Comparison of ENCODE assay signal across 37 cellular contexts in the genomic region with DNA sequence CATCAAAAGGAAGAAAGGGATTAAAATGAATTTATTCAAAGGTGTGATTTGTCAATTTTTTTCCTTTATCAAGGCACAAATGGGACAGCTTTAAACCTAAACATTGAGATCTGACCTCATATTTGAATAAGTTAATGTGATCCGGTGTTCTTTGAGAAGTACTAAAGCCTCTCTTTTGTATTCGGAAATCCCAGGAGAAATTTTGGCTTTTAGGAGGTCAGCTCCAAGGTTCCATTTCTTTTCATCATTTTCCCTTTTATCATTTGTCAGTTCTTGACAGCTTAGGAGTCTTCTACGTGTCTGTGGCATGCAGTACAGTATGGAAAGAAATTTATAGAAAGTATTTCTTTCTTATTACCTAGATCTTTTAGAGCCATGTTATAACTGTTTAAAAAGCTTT.
"Had no signal": no experiment of that assay in that cellular context is flagged by ENCODE, and none has a peak within 500 bp of the region (broad histone marks: within the 10 kb centered on the region; RNA-seq: fewer than 3 reads in every experiment).

No MANE protein-coding gene starts in this region.

- H3K4me2 ChIP-seq: KMS-11 had no signal

- H3K9me3 ChIP-seq: MG63 had no signal

- DNase-seq: Karpas-422, Kasumi-1, KG1, MG63, MM.1S, MV-4-11, NCI-H1048, NCI-H1092, NCI-H1092 treated with DMSO at 0.1 percent for 48 hours, NCI-H1105, NCI-H1105 treated with DMSO at 0.1 percent for 48 hours, NCI-H1417, NCI-H1417 treated with DMSO at 0.1 percent for 48 hours, NCI-H1436, NCI-H146, NCI-H1694, NCI-H1694 treated with DMSO at 0.1 percent for 48 hours, NCI-H187, NCI-H187 treated with DMSO at 0.1 percent for 48 hours, NCI-H1930, NCI-H2029, NCI-H2029 treated with DMSO at 0.1 percent for 48 hours, NCI-H2081, NCI-H2081 treated with DMSO at 0.1 percent for 48 hours, NCI-H2107, NCI-H2171, NCI-H2171 treated with DMSO at 0.1 percent for 48 hours, NCI-H2227 treated with DMSO at 0.1 percent for 48 hours, NCI-H226, NCI-H345, NCI-H446, NCI-H446 treated with DMSO at 0.1 percent for 48 hours, NCI-H510A, NCI-H510A treated with DMSO at 0.1 percent for 48 hours, NCI-H524, NCI-H524 treated with DMSO at 0.1 percent for 48 hours had no signal

- H3K27me3 ChIP-seq: MG63 had no signal

- H3K27ac ChIP-seq: KMS-11 had no signal

- H3K9ac ChIP-seq: KMS-11 had no signal

- H3K4me3 ChIP-seq: MG63 had no signal

- H3K36me3 ChIP-seq: MG63 had no signal
